ENCODE assay signal across 8 cellular contexts in genomic region chr3:14947105-14947885, GRCh38.
DNase-seq lines count a peak whose midpoint lies in the region; ATAC-seq lines count a peak whose summit lies in the region.

NR2C2 (plus strand) TSS chr3:14947583; CDS start chr3:15003915, 56,332 bp downstream.

- DNase-seq in NK-92 (lab: John Stamatoyannopoulos, UW; ENCODE audit: unreplicated experiment) (peak; percentile 29), medulla oblongata (ENCODE audit: extremely low spot score) (peak; percentile 85)
- DNase-seq in activated CD8-positive, alpha-beta memory T cell treated with anti-CD3 and anti-CD28 coated beads for 1 hour (ENCODE audit: extremely low read depth in 1 of 2, low read depth in 1 of 2), result peak; percentile 63 to 82
- peak; percentile 77 for DNase-seq in effector CD8-positive, alpha-beta T cell (lab: John Stamatoyannopoulos, UW)
- peak; percentile 71 to 79 (median 78) for DNase-seq in stimulated activated CD4-positive, alpha-beta T cell treated with anti-CD3 and anti-CD28 coated beads, TNF-alpha, amount 100 ng/mL, for 48 hours (ENCODE audit: low read depth in 3 of 3)

- H3K4me3 ChIP-seq in BLaER1 treated with 17β-estradiol and CSF1 and Interleukin-3, amounts not matched to agents 10 nM and 100 nM, result peak within 1 kb of the TSS; percentile 71 to 89 (median 77)

- peaks cover 28 to 63% (median 48%) of the 10 kb centered on the region in 11 experiments for H3K36me3 ChIP-seq in BLaER1 treated with 17β-estradiol and CSF1 and Interleukin-3, amounts not matched to agents 10 nM and 100 nM

- no peaks in the 10 kb centered on the region for H3K9me3 ChIP-seq in BLaER1 treated with 17β-estradiol and CSF1 and Interleukin-3, amounts not matched to agents 10 nM and 100 nM (replicated peaks in 1 of 11)

- H3K4me2 ChIP-seq in BLaER1 treated with 17β-estradiol and CSF1 and Interleukin-3, amounts not matched to agents 10 nM and 100 nM, result peak within 1 kb of the TSS; percentile 75 to 95 (median 90)

- peak within 1 kb of the TSS; percentile 92 to 99 (median 98) for H3K27ac ChIP-seq in BLaER1 treated with 17β-estradiol and CSF1 and Interleukin-3, amounts not matched to agents 10 nM and 100 nM

- no peaks in the 10 kb centered on the region for H3K27me3 ChIP-seq in BLaER1 treated with 17β-estradiol and CSF1 and Interleukin-3, amounts not matched to agents 10 nM and 100 nM

- peak within 1 kb of the TSS; percentile 89 to 99 (median 96) for H3K9ac ChIP-seq in BLaER1 treated with 17β-estradiol and CSF1 and Interleukin-3, amounts not matched to agents 10 nM and 100 nM

- H4K20me1 ChIP-seq in BLaER1 treated with 17β-estradiol and CSF1 and Interleukin-3, amounts not matched to agents 10 nM and 100 nM, result peaks cover 28 to 74% (median 48%) of the 10 kb centered on the region in 11 experiments; a peak in 19 of 22 replicates

- peaks cover 29 to 44% (median 35%) of the 10 kb centered on the region in 10 experiments for H3K4me1 ChIP-seq in BLaER1 treated with 17β-estradiol and CSF1 and Interleukin-3, amounts not matched to agents 10 nM and 100 nM

- ATAC-seq in GM19372 (IDR thresholded peaks at IDR 0.05; ENCODE audit: low read depth, unreplicated experiment), result peak; percentile 46
- peak; percentile 49 for ATAC-seq in HG03520 (IDR thresholded peaks at IDR 0.05; ENCODE audit: unreplicated experiment)

Comparison
In these comparisons a context has a peak if more than half of its experiments do, and no peak if none do; other contexts are left out.
1. Peak in every context shown above with its lines: DNase-seq, ATAC-seq, H3K4me3 ChIP-seq and H3K27ac ChIP-seq.
2. DNase-seq: peak in every context shown above with its lines; median percentile 85 in medulla oblongata; 78 in stimulated activated CD4-positive, alpha-beta T cell treated with anti-CD3 and anti-CD28 coated beads, TNF-alpha, amount 100 ng/mL, for 48 hours; 77 in effector CD8-positive, alpha-beta T cell; 72 in activated CD8-positive, alpha-beta memory T cell treated with anti-CD3 and anti-CD28 coated beads for 1 hour; 29 in NK-92.